ENCODE assay signal across 10 cellular contexts in genomic region chr18:74234326-74235171, GRCh38. TPM values are rescaled to one million over a fixed set of nuclear protein-coding genes. Genes with fewer than 3 reads are reported as not detected.
DNase-seq lines count a peak whose midpoint lies in the region; ATAC-seq, FAIRE-seq and TF ChIP-seq lines count a peak whose summit lies in the region.
"Had no signal": no experiment of that assay in that cellular context is flagged by ENCODE, and none has a peak within 500 bp of the region (broad histone marks: within the 10 kb centered on the region; RNA-seq: fewer than 3 reads in every experiment).

No MANE protein-coding gene starts in this region.

- FAIRE-seq in keratinocyte (lab: Jason Lieb, UNC): peak; percentile 91
- FAIRE-seq: H1, TTC549 had no signal

- no peak overlapping the region for H3K27ac Mint-ChIP-seq in activated CD8-positive, alpha-beta memory T cell treated with anti-CD3 and anti-CD28 coated beads, Interleukin-2, amount 10 ng/mL, durations not matched to agents 7 days and 5 days

- no peaks in the 10 kb centered on the region for H3K4me1 Mint-ChIP-seq in activated CD8-positive, alpha-beta memory T cell treated with anti-CD3 and anti-CD28 coated beads, Interleukin-2, amount 10 ng/mL, durations not matched to agents 7 days and 5 days

- H3K4me3 Mint-ChIP-seq in activated CD8-positive, alpha-beta memory T cell treated with anti-CD3 and anti-CD28 coated beads, Interleukin-2, amount 10 ng/mL, durations not matched to agents 7 days and 5 days: no peak overlapping the region

- H3K27me3 Mint-ChIP-seq in activated CD8-positive, alpha-beta memory T cell treated with anti-CD3 and anti-CD28 coated beads, Interleukin-2, amount 10 ng/mL, durations not matched to agents 7 days and 5 days: peaks cover 15% of the 10 kb centered on the region

- H3K4me1 ChIP-seq in body of pancreas (peaks cover 68% of the 10 kb centered on the region), keratinocyte (ENCODE audit: control insufficient read depth, extremely low read depth, insufficient read depth, low read length) (peaks cover 13% of the 10 kb centered on the region), smooth muscle cell (ENCODE audit: low read depth) (no peaks in the 10 kb centered on the region)

- H3K9me3 Mint-ChIP-seq in activated CD8-positive, alpha-beta memory T cell treated with anti-CD3 and anti-CD28 coated beads, Interleukin-2, amount 10 ng/mL, durations not matched to agents 7 days and 5 days (ENCODE audit: low read depth): no peaks in the 10 kb centered on the region

- H4K20me1 ChIP-seq in keratinocyte (ENCODE audit: control insufficient read depth, extremely low read depth, insufficient read depth, low read length) (peaks cover 3% of the 10 kb centered on the region), smooth muscle cell (ENCODE audit: low read depth) (no peaks in the 10 kb centered on the region)

- 15 to 22% methylated on average over 10 of the region's 10 CpGs for WGBS in body of pancreas, 2 donors
- 46% methylated on average over 10 of the region's 10 CpGs for WGBS in smooth muscle cell (ENCODE audit: low lambda C conversion rate)

- H3K9ac ChIP-seq in keratinocyte (ENCODE audit: control insufficient read depth, extremely low read depth, insufficient read depth, low read length) (peak overlapping the region; percentile 33), smooth muscle cell (ENCODE audit: low read depth) (no peak overlapping the region)

- peak; percentile 94 for ATAC-seq in body of pancreas
- no peak for ATAC-seq in GM21447 (IDR thresholded peaks at IDR 0.05; ENCODE audit: unreplicated experiment)
- no peak for ATAC-seq in HG02623 (IDR thresholded peaks at IDR 0.05; ENCODE audit: unreplicated experiment)
- no peak for ATAC-seq in activated CD8-positive, alpha-beta memory T cell treated with anti-CD3 and anti-CD28 coated beads, Interleukin-2, amount 10 ng/mL, durations not matched to agents 7 days and 5 days

- H3K9me3 ChIP-seq in body of pancreas (no peaks in the 10 kb centered on the region), keratinocyte (ENCODE audit: control insufficient read depth, low read depth, low read length) (no peaks in the 10 kb centered on the region), smooth muscle cell (replicated peaks; ENCODE audit: low read depth) (no peaks in the 10 kb centered on the region)

- H2AFZ ChIP-seq in keratinocyte (ENCODE audit: control insufficient read depth, low read length) (peak overlapping the region; percentile 59), smooth muscle cell (ENCODE audit: low read depth) (no peak overlapping the region)

- H3K4me3 ChIP-seq in body of pancreas (no peak overlapping the region), keratinocyte (ENCODE audit: control insufficient read depth in 2 of 3, extremely low read depth in 1 of 3, insufficient read depth in 2 of 3, low read depth in 1 of 3, low read length in 3 of 3) (no peak overlapping the region), smooth muscle cell (no peak overlapping the region)

- peak overlapping the region; percentile 57 for H3K4me2 ChIP-seq in keratinocyte (ENCODE audit: control insufficient read depth, extremely low read depth, insufficient read depth, low read depth, low read length)
- H3K4me2 ChIP-seq in smooth muscle cell: peak overlapping the region; percentile 10

- CTCF ChIA-PET in activated CD8-positive, alpha-beta memory T cell treated with anti-CD3 and anti-CD28 coated beads, Interleukin-2, amount 10 ng/mL, durations not matched to agents 7 days and 5 days (lab: Charles Lee): no interaction called here

- no peaks in the 10 kb centered on the region for H3K79me2 ChIP-seq in keratinocyte (ENCODE audit: control insufficient read depth, insufficient read depth, low read length)
- no peaks in the 10 kb centered on the region for H3K79me2 ChIP-seq in smooth muscle cell (ENCODE audit: low read depth)

- dilution Hi-C loops in keratinocyte (cut with MboI; ENCODE audit: extremely low pct_ligation_motif_present, low sequenced_read_pairs): no loop called here

- H3K27me3 ChIP-seq in body of pancreas (no peaks in the 10 kb centered on the region), keratinocyte (ENCODE audit: control insufficient read depth, extremely low read depth, insufficient read depth, low read length) (no peaks in the 10 kb centered on the region), smooth muscle cell (ENCODE audit: low read depth) (no peaks in the 10 kb centered on the region)

- no peaks in the 10 kb centered on the region for H3K36me3 ChIP-seq in body of pancreas (replicated peaks in 1 of 2; ENCODE audit: insufficient read depth in 1 of 2, low read depth in 2 of 2)
- no peaks in the 10 kb centered on the region for H3K36me3 ChIP-seq in keratinocyte (ENCODE audit: control insufficient read depth in 2 of 2, extremely low read depth in 1 of 2, insufficient read depth in 2 of 2, low read length in 2 of 2)
- H3K36me3 ChIP-seq in smooth muscle cell (ENCODE audit: low read depth): no peaks in the 10 kb centered on the region

- intact Hi-C loops in body of pancreas (cut with DNase I): no loop called here

- no peaks in the 10 kb centered on the region for H3K36me3 Mint-ChIP-seq in activated CD8-positive, alpha-beta memory T cell treated with anti-CD3 and anti-CD28 coated beads, Interleukin-2, amount 10 ng/mL, durations not matched to agents 7 days and 5 days

- TF ChIP-seq CTCF in body of pancreas (IDR thresholded peaks at IDR 0.05) (peak in 1 of 7 experiments; percentile 0), keratinocyte (optimal IDR thresholded peaks at IDR 0.05 in 1 of 3, IDR thresholded peaks at IDR 0.05 in 1 of 3, conservative IDR thresholded peaks at IDR 0.05 in 1 of 3; ENCODE audit: extremely low read depth in 1 of 3, insufficient read depth in 2 of 3, low read length in 3 of 3) (no peak), smooth muscle cell (IDR thresholded peaks at IDR 0.05; ENCODE audit: borderline replicate concordance, insufficient read depth, poor library complexity, severe bottlenecking) (no peak)

- DNase-seq in HK-2 (ENCODE audit: unreplicated experiment): peak; percentile 9
- DNase-seq in body of pancreas: peak; percentile 73 to 92 (median 80)
- DNase-seq in keratinocyte (ENCODE audit: low read depth, low spot score): peak; percentile 33
- DNase-seq in smooth muscle cell (lab: John Stamatoyannopoulos, UW; ENCODE audit: unreplicated experiment): no peak
- DNase-seq in middle frontal gyrus (ENCODE audit: extremely low spot score, low spot score): no peak
- no peak for DNase-seq in activated CD8-positive, alpha-beta memory T cell treated with anti-CD3 and anti-CD28 coated beads, Interleukin-2, amount 10 ng/mL, durations not matched to agents 7 days and 5 days

- peak overlapping the region; percentile 86 to 99 (median 96) for H3K27ac ChIP-seq in body of pancreas
- peak overlapping the region; percentile 79 for H3K27ac ChIP-seq in keratinocyte (ENCODE audit: control insufficient read depth, insufficient read depth, low read length)
- H3K27ac ChIP-seq in smooth muscle cell (ENCODE audit: low read depth): peak overlapping the region; percentile 25

- H3K9me1 ChIP-seq in keratinocyte (ENCODE audit: control insufficient read depth, extremely low read depth, insufficient read depth, low read length): no peaks in the 10 kb centered on the region

- no peaks in the 10 kb centered on the region for H3F3A ChIP-seq in smooth muscle cell (ENCODE audit: low read depth)

- TF ChIP-seq POLR2A in body of pancreas (IDR thresholded peaks at IDR 0.05): peak in 2 of 3 donors; percentile 52

RNA-seq across cellular contexts. Expression of gene CYB5A, which starts 57.2 kb away (rescaled TPM):
- 100 to 1,000 TPM; 209 to 264 TPM for total RNA-seq in body of pancreas
- 42.2 to 49.4 TPM (median 42.6 TPM) in 3 replicates for polyA plus RNA-seq in keratinocyte
- polyA plus RNA-seq in keratinocyte (2011; ENCODE audit: low read depth): 21.2 TPM
- polyA plus RNA-seq in keratinocyte (2011; cell fraction: cytosol; rRNA removed): 31.7 and 38.7 TPM in 2 replicates
- polyA plus RNA-seq in keratinocyte (2011; cell fraction: nucleus; rRNA removed): 13.9 and 20.7 TPM in 2 replicates
- 33.7 and 62.8 TPM in 2 replicates for polyA plus RNA-seq in keratinocyte (2012; ENCODE audit: low replicate concordance)
- 8.3 to 12.6 TPM (median 11.9 TPM) in 3 replicates for polyA minus RNA-seq in keratinocyte
- polyA minus RNA-seq in keratinocyte (2011; cell fraction: cytosol; rRNA and poly(A)+ RNA removed): 24.6 TPM
- 1.1 and 3.3 TPM in 2 replicates for polyA minus RNA-seq in keratinocyte (2011; cell fraction: nucleus; rRNA and poly(A)+ RNA removed)
- total RNA-seq in smooth muscle cell: 52.8 and 61.5 TPM in 2 replicates
- polyA plus RNA-seq in smooth muscle cell: 77.6 and 83.2 TPM in 2 replicates
- total RNA-seq in activated CD8-positive, alpha-beta memory T cell treated with anti-CD3 and anti-CD28 coated beads, Interleukin-2, amount 10 ng/mL, durations not matched to agents 7 days and 5 days: 10 to 100 TPM; 27.1 to 35.6 TPM

Comparison
In these comparisons a context has a peak if more than half of its experiments do, and no peak if none do; other contexts are left out.
1. DNase-seq: peak in HK-2 (single experiment), body of pancreas (4 of 4) and keratinocyte (single experiment); none in smooth muscle cell (single experiment), middle frontal gyrus (single experiment) and activated CD8-positive, alpha-beta memory T cell treated with anti-CD3 and anti-CD28 coated beads, Interleukin-2, amount 10 ng/mL, durations not matched to agents 7 days and 5 days (single experiment).
2. H3K27ac ChIP-seq: peak in every context shown above with its lines; median percentile 96 in body of pancreas; 79 in keratinocyte; 25 in smooth muscle cell.